ENCODE assay signal across 10 cellular contexts in genomic region chr12:110579239-110579888, GRCh38. TPM values are rescaled to one million over a fixed set of nuclear protein-coding genes. Genes with fewer than 3 reads are reported as not detected.
DNase-seq lines count a peak whose midpoint lies in the region; ATAC-seq and TF ChIP-seq lines count a peak whose summit lies in the region.
"Had no signal": no experiment of that assay in that cellular context is flagged by ENCODE, and none has a peak within 500 bp of the region (broad histone marks: within the 10 kb centered on the region; RNA-seq: fewer than 3 reads in every experiment).

No MANE protein-coding gene starts in this region.

- H3K4me3 ChIP-seq in heart right ventricle (peak overlapping the region in 3 of 10 donors; percentile 1 to 14 (median 8)), esophagus squamous epithelium (peak overlapping the region in 1 of 4 donors; percentile 42), upper lobe of left lung (no peak overlapping the region)
- H3K4me3 ChIP-seq: SK-N-MC had no signal

- H3K9me3 Mint-ChIP-seq in T-helper 2 cell treated with Interferon-gamma antibody and Interleukin-4, amounts not matched to agents 5 μg/mL and 100 μg/mL, for 36 hours = no peaks in the 10 kb centered on the region
- H3K9me3 Mint-ChIP-seq in stimulated activated naive CD8-positive, alpha-beta T cell treated with anti-CD3 and anti-CD28 coated beads, Interleukin-15, amount 100 ng/mL, for 72 hours = no peaks in the 10 kb centered on the region

- H3K27ac Mint-ChIP-seq in T-helper 2 cell treated with Interferon-gamma antibody and Interleukin-4, amounts not matched to agents 5 μg/mL and 100 μg/mL, for 36 hours = peak overlapping the region; percentile 100
- peak overlapping the region; percentile 98 to 99 for H3K27ac Mint-ChIP-seq in stimulated activated naive CD8-positive, alpha-beta T cell treated with anti-CD3 and anti-CD28 coated beads, Interleukin-15, amount 100 ng/mL, for 72 hours

- ATAC-seq in heart right ventricle (no peak), left cardiac atrium (no peak), upper lobe of left lung (ENCODE audit: low FRiP score in 2 of 2) (no peak)
- no peak for ATAC-seq in stimulated activated naive CD8-positive, alpha-beta T cell treated with anti-CD3 and anti-CD28 coated beads, Interleukin-15, amount 100 ng/mL, for 72 hours

- H3K9me3 ChIP-seq in heart right ventricle (no peaks in the 10 kb centered on the region), esophagus squamous epithelium (no peaks in the 10 kb centered on the region), upper lobe of left lung (no peaks in the 10 kb centered on the region)

- peaks cover 29% of the 10 kb centered on the region for H3K36me3 Mint-ChIP-seq in T-helper 2 cell treated with Interferon-gamma antibody and Interleukin-4, amounts not matched to agents 5 μg/mL and 100 μg/mL, for 36 hours (ENCODE audit: low read depth)

- TF ChIP-seq POLR2A in esophagus squamous epithelium (IDR thresholded peaks at IDR 0.05) = no peak
- no peak for TF ChIP-seq POLR2A in upper lobe of left lung (IDR thresholded peaks at IDR 0.05)

- DNase-seq in heart right ventricle (no peak), left cardiac atrium (no peak), esophagus squamous epithelium (lab: John Stamatoyannopoulos, UW) (no peak), SIG-M5 treated with dmso at 0.1 percent for 504 hours (lab: John Stamatoyannopoulos, UW; ENCODE audit: unreplicated experiment) (no peak), upper lobe of left lung (no peak), T1000 (lab: John Stamatoyannopoulos, UW) (no peak)
- no peak for DNase-seq in T-helper 2 cell treated with Interferon-gamma antibody and Interleukin-4, amounts not matched to agents 5 μg/mL and 100 μg/mL, for 36 hours (ENCODE audit: low spot score)
- no peak for DNase-seq in stimulated activated naive CD8-positive, alpha-beta T cell treated with anti-CD3 and anti-CD28 coated beads, Interleukin-15, amount 100 ng/mL, for 72 hours
- DNase-seq: NCI-H2227 treated with DMSO at 0.1 percent for 48 hours had no signal

- H3K27ac ChIP-seq in heart right ventricle (peak overlapping the region in 9 of 10 donors; percentile 30 to 95 (median 64)), esophagus squamous epithelium (peak overlapping the region; percentile 84 to 95 (median 91)), upper lobe of left lung (peak overlapping the region in 2 of 4 donors; percentile 70 to 79)
- H3K27ac ChIP-seq: SK-N-MC had no signal

- H3K27me3 ChIP-seq in heart right ventricle (no peaks in the 10 kb centered on the region), esophagus squamous epithelium (no peaks in the 10 kb centered on the region), upper lobe of left lung (no peaks in the 10 kb centered on the region)

- H3K36me3 ChIP-seq in heart right ventricle = no peaks in the 10 kb centered on the region
- H3K36me3 ChIP-seq in esophagus squamous epithelium = no peaks in the 10 kb centered on the region
- no peaks in the 10 kb centered on the region for H3K36me3 ChIP-seq in upper lobe of left lung

- TF ChIP-seq CTCF in heart right ventricle (IDR thresholded peaks at IDR 0.05) = no peak
- no peak for TF ChIP-seq CTCF in esophagus squamous epithelium (IDR thresholded peaks at IDR 0.05)
- no peak for TF ChIP-seq CTCF in upper lobe of left lung (IDR thresholded peaks at IDR 0.05)

- WGBS in heart right ventricle, 2 donors = 88 to 89% methylated on average over 13 of the region's 13 CpGs
- whole genome bisulfite sequencing in esophagus squamous epithelium, 2 donors = 68 to 76% methylated on average over 13 of the region's 13 CpGs
- 97% methylated on average over 13 of the region's 13 CpGs for WGBS in upper lobe of left lung, 2 donors

- intact Hi-C loops in heart right ventricle (cut with DNase I) = no loop called here
- intact Hi-C loops in left cardiac atrium (cut with DNase I) = loop anchor here in 1 of 2 donors (5.0 kb wide), 1 partner anchor 37 kb away; no protein-coding TSS in a partner anchor
- intact Hi-C loops in esophagus squamous epithelium (cut with DNase I) = no loop called here

- no peak for TF ChIP-seq EP300 in upper lobe of left lung (IDR thresholded peaks at IDR 0.05)

- peaks cover 68% of the 10 kb centered on the region for H3K4me1 Mint-ChIP-seq in T-helper 2 cell treated with Interferon-gamma antibody and Interleukin-4, amounts not matched to agents 5 μg/mL and 100 μg/mL, for 36 hours (ENCODE audit: low read depth)
- peaks cover 82% of the 10 kb centered on the region for H3K4me1 Mint-ChIP-seq in stimulated activated naive CD8-positive, alpha-beta T cell treated with anti-CD3 and anti-CD28 coated beads, Interleukin-15, amount 100 ng/mL, for 72 hours

- H3K27me3 Mint-ChIP-seq in T-helper 2 cell treated with Interferon-gamma antibody and Interleukin-4, amounts not matched to agents 5 μg/mL and 100 μg/mL, for 36 hours (ENCODE audit: low read depth) = no peaks in the 10 kb centered on the region
- H3K27me3 Mint-ChIP-seq in stimulated activated naive CD8-positive, alpha-beta T cell treated with anti-CD3 and anti-CD28 coated beads, Interleukin-15, amount 100 ng/mL, for 72 hours = no peaks in the 10 kb centered on the region

- peaks cover 5 to 88% (median 63%) of the 10 kb centered on the region in 9 donors for H3K4me1 ChIP-seq in heart right ventricle
- peaks cover 32 to 88% (median 66%) of the 10 kb centered on the region in 3 donors for H3K4me1 ChIP-seq in esophagus squamous epithelium
- H3K4me1 ChIP-seq in upper lobe of left lung = peaks cover 49 to 81% (median 61%) of the 10 kb centered on the region in 4 donors

- H3K4me3 Mint-ChIP-seq in T-helper 2 cell treated with Interferon-gamma antibody and Interleukin-4, amounts not matched to agents 5 μg/mL and 100 μg/mL, for 36 hours = peak overlapping the region; percentile 98
- H3K4me3 Mint-ChIP-seq in stimulated activated naive CD8-positive, alpha-beta T cell treated with anti-CD3 and anti-CD28 coated beads, Interleukin-15, amount 100 ng/mL, for 72 hours = peak overlapping the region; percentile 61 to 93

RNA-seq across cellular contexts. Expression of gene PPTC7, which starts 3.8 kb away (rescaled TPM):
- total RNA-seq in heart right ventricle = 100 to 1,000 TPM in 1 of 10 donors, 10 to 100 TPM in 9; 66.0 to 162 (median 79.4) TPM
- polyA plus RNA-seq in heart right ventricle = 10 to 100 TPM; 18.9 to 20.4 TPM
- total RNA-seq in left cardiac atrium = 10 to 100 TPM; 51.7 to 92.3 TPM
- 10 to 100 TPM; 14.8 to 30.5 (median 19.2) TPM for total RNA-seq in esophagus squamous epithelium
- total RNA-seq in upper lobe of left lung = 10 to 100 TPM; 22.0 to 40.8 (median 25.2) TPM

RNA-seq across cellular contexts. Expression of gene TCTN1, which starts 34.6 kb away (rescaled TPM):
- total RNA-seq in heart right ventricle = 10 to 100 TPM; 14.2 to 31.9 (median 25.2) TPM
- 10 to 100 TPM; 16.2 to 49.6 TPM for polyA plus RNA-seq in heart right ventricle
- total RNA-seq in left cardiac atrium = 10 to 100 TPM; 21.2 to 33.1 TPM
- 10 to 100 TPM in 2 of 4 donors, 1 to 10 TPM in 2; 4.4 to 15.6 (median 8.8) TPM for total RNA-seq in esophagus squamous epithelium
- total RNA-seq in upper lobe of left lung = 10 to 100 TPM; 21.6 to 50.8 (median 42.6) TPM
